2 cellular contexts compared by ENCODE assay signal in the genomic region with DNA sequence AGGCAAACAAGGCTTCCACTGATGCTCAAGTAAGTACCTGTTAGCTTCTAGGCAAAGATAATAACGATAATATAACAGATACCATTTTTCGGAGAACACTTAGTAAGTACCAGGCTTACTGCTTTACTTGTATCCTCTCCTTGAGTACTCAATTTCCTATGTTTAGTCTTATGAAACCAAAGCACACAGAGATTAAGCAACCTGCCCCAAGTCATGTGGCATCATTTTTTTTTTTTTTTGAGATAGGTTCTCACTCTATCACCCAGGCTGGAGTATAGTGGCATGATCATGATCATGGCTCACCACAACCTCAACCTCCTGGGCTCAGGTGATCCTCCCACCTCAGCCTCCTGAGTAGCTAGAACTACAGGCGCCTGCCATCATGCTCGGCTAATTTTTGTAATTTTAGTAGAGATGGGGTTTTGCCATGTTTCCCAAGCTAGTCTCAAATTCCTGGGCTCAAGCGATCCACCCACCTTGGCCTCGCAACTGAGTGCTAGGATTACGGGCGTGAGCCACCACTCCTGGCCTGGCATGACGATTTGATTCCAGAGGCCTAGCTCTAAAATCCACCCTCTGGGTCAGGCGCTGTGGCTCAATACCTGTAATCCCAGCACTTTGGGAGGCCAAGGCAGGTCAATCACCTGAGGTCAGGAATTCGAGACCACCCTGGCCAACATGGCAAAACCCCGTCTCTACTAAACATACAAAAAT.
TF ChIP-seq lines count a peak whose summit lies in the region.

No MANE protein-coding gene starts in this region.

TF ChIP-seq in A549, 52 proteins besides CTCF, POLR2A, EP300 and RAD21:
- TF ChIP-seq, protein P1, sequence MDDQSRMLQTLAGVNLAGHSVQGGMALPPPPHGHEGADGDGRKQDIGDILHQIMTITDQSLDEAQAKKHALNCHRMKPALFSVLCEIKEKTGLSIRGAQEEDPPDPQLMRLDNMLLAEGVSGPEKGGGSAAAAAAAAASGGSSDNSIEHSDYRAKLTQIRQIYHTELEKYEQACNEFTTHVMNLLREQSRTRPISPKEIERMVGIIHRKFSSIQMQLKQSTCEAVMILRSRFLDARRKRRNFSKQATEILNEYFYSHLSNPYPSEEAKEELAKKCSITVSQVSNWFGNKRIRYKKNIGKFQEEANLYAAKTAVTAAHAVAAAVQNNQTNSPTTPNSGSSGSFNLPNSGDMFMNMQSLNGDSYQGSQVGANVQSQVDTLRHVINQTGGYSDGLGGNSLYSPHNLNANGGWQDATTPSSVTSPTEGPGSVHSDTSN (IDR thresholded peaks at IDR 0.05), result no peak
- TF ChIP-seq, protein P2, sequence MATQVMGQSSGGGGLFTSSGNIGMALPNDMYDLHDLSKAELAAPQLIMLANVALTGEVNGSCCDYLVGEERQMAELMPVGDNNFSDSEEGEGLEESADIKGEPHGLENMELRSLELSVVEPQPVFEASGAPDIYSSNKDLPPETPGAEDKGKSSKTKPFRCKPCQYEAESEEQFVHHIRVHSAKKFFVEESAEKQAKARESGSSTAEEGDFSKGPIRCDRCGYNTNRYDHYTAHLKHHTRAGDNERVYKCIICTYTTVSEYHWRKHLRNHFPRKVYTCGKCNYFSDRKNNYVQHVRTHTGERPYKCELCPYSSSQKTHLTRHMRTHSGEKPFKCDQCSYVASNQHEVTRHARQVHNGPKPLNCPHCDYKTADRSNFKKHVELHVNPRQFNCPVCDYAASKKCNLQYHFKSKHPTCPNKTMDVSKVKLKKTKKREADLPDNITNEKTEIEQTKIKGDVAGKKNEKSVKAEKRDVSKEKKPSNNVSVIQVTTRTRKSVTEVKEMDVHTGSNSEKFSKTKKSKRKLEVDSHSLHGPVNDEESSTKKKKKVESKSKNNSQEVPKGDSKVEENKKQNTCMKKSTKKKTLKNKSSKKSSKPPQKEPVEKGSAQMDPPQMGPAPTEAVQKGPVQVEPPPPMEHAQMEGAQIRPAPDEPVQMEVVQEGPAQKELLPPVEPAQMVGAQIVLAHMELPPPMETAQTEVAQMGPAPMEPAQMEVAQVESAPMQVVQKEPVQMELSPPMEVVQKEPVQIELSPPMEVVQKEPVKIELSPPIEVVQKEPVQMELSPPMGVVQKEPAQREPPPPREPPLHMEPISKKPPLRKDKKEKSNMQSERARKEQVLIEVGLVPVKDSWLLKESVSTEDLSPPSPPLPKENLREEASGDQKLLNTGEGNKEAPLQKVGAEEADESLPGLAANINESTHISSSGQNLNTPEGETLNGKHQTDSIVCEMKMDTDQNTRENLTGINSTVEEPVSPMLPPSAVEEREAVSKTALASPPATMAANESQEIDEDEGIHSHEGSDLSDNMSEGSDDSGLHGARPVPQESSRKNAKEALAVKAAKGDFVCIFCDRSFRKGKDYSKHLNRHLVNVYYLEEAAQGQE (IDR thresholded peaks at IDR 0.05), result no peak
- TF ChIP-seq FOSB (CRISPR knock-in tag; IDR thresholded peaks at IDR 0.05), result no peak
- TF ChIP-seq CEBPB (IDR thresholded peaks at IDR 0.05), result peak; percentile 5 to 31; a peak in 1 of 4 replicates
- TF ChIP-seq TFCP2L1 (CRISPR knock-in tag; IDR thresholded peaks at IDR 0.05), result no peak
- TF ChIP-seq, protein P3, sequence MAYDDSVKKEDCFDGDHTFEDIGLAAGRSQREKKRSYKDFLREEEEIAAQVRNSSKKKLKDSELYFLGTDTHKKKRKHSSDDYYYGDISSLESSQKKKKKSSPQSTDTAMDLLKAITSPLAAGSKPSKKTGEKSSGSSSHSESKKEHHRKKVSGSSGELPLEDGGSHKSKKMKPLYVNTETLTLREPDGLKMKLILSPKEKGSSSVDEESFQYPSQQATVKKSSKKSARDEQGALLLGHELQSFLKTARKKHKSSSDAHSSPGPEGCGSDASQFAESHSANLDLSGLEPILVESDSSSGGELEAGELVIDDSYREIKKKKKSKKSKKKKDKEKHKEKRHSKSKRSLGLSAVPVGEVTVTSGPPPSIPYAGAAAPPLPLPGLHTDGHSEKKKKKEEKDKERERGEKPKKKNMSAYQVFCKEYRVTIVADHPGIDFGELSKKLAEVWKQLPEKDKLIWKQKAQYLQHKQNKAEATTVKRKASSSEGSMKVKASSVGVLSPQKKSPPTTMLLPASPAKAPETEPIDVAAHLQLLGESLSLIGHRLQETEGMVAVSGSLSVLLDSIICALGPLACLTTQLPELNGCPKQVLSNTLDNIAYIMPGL (CRISPR knock-in tag; IDR thresholded peaks at IDR 0.05; ENCODE audit: borderline replicate concordance), result no peak
- TF ChIP-seq, protein P4, sequence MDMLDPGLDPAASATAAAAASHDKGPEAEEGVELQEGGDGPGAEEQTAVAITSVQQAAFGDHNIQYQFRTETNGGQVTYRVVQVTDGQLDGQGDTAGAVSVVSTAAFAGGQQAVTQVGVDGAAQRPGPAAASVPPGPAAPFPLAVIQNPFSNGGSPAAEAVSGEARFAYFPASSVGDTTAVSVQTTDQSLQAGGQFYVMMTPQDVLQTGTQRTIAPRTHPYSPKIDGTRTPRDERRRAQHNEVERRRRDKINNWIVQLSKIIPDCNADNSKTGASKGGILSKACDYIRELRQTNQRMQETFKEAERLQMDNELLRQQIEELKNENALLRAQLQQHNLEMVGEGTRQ (IDR thresholded peaks at IDR 0.05), result no peak

TF ChIP-seq in liver, 16 proteins besides CTCF, POLR2A, EP300 and RAD21:
- TF ChIP-seq EGR1 (IDR thresholded peaks at IDR 0.05; ENCODE audit: low read depth in 2 of 2) (no peak), HNF4A (conservative IDR thresholded peaks at IDR 0.05) (peak; percentile 15 to 24), MAX (IDR thresholded peaks at IDR 0.05) (no peak), FOXA1 (IDR thresholded peaks at IDR 0.05) (peak; percentile 13), JUND (IDR thresholded peaks at IDR 0.05) (peak in 1 of 2 donors; percentile 14), FOXA2 (IDR thresholded peaks at IDR 0.05) (peak; percentile 20)
- TF ChIP-seq, protein P5, sequence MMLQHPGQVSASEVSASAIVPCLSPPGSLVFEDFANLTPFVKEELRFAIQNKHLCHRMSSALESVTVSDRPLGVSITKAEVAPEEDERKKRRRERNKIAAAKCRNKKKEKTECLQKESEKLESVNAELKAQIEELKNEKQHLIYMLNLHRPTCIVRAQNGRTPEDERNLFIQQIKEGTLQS (IDR thresholded peaks at IDR 0.05), result no peak
- TF ChIP-seq, protein P6, sequence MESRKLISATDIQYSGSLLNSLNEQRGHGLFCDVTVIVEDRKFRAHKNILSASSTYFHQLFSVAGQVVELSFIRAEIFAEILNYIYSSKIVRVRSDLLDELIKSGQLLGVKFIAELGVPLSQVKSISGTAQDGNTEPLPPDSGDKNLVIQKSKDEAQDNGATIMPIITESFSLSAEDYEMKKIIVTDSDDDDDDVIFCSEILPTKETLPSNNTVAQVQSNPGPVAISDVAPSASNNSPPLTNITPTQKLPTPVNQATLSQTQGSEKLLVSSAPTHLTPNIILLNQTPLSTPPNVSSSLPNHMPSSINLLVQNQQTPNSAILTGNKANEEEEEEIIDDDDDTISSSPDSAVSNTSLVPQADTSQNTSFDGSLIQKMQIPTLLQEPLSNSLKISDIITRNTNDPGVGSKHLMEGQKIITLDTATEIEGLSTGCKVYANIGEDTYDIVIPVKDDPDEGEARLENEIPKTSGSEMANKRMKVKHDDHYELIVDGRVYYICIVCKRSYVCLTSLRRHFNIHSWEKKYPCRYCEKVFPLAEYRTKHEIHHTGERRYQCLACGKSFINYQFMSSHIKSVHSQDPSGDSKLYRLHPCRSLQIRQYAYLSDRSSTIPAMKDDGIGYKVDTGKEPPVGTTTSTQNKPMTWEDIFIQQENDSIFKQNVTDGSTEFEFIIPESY (IDR thresholded peaks at IDR 0.05), result no peak
